ENCODE assay signal across 2 cellular contexts in genomic region chr5:59065551-59065950, GRCh38.
A peak's percentile ranks its signal among the peaks of the same experiment; 100 is the strongest.
TF ChIP-seq lines count a peak whose summit lies in the region.

No MANE protein-coding gene starts in this region.

TF ChIP-seq in SK-N-SH, 30 proteins besides CTCF, POLR2A, EP300 and RAD21 (continued from another document):
- TF ChIP-seq MXI1 (IDR thresholded peaks at IDR 0.05; ENCODE audit: low read depth, low read length) (no peak), RXRA (IDR thresholded peaks at IDR 0.05; ENCODE audit: borderline replicate concordance, low read depth) (no peak), FOXJ3 (CRISPR knock-in tag; IDR thresholded peaks at IDR 0.05) (no peak), TCF12 (IDR thresholded peaks at IDR 0.05) (peak; percentile 20; the same call in 1 of the 2 replicates), MEF2A (IDR thresholded peaks at IDR 0.05; ENCODE audit: borderline replicate concordance, low read depth) (no peak), SMC3 (IDR thresholded peaks at IDR 0.05; ENCODE audit: low read depth, low read length) (no peak), CHD2 (IDR thresholded peaks at IDR 0.05; ENCODE audit: low read length, partially characterized antibody) (no peak), GABPA (IDR thresholded peaks at IDR 0.05; ENCODE audit: low read depth) (no peak), JUND (IDR thresholded peaks at IDR 0.05) (no peak), REST (IDR thresholded peaks at IDR 0.05; ENCODE audit: low read depth, low read length) (no peak), FOXM1 (IDR thresholded peaks at IDR 0.05; ENCODE audit: low read depth) (no peak), GATA2 (CRISPR knock-in tag; IDR thresholded peaks at IDR 0.05) (no peak), NFIC (IDR thresholded peaks at IDR 0.05; ENCODE audit: borderline replicate concordance) (no peak)
- TF ChIP-seq, protein P1, sequence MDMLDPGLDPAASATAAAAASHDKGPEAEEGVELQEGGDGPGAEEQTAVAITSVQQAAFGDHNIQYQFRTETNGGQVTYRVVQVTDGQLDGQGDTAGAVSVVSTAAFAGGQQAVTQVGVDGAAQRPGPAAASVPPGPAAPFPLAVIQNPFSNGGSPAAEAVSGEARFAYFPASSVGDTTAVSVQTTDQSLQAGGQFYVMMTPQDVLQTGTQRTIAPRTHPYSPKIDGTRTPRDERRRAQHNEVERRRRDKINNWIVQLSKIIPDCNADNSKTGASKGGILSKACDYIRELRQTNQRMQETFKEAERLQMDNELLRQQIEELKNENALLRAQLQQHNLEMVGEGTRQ (IDR thresholded peaks at IDR 0.05; ENCODE audit: borderline replicate concordance, low read depth, low read length): no peak
- TF ChIP-seq, protein P2, sequence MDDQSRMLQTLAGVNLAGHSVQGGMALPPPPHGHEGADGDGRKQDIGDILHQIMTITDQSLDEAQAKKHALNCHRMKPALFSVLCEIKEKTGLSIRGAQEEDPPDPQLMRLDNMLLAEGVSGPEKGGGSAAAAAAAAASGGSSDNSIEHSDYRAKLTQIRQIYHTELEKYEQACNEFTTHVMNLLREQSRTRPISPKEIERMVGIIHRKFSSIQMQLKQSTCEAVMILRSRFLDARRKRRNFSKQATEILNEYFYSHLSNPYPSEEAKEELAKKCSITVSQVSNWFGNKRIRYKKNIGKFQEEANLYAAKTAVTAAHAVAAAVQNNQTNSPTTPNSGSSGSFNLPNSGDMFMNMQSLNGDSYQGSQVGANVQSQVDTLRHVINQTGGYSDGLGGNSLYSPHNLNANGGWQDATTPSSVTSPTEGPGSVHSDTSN (IDR thresholded peaks at IDR 0.05): 0 out of 2 replicates have a peak, but pooled peaks have one; percentile 18
- TF ChIP-seq, protein P3, sequence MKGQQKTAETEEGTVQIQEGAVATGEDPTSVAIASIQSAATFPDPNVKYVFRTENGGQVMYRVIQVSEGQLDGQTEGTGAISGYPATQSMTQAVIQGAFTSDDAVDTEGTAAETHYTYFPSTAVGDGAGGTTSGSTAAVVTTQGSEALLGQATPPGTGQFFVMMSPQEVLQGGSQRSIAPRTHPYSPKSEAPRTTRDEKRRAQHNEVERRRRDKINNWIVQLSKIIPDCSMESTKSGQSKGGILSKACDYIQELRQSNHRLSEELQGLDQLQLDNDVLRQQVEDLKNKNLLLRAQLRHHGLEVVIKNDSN (IDR thresholded peaks at IDR 0.05; ENCODE audit: borderline replicate concordance, low read depth): no peak
- TF ChIP-seq, protein P4, sequence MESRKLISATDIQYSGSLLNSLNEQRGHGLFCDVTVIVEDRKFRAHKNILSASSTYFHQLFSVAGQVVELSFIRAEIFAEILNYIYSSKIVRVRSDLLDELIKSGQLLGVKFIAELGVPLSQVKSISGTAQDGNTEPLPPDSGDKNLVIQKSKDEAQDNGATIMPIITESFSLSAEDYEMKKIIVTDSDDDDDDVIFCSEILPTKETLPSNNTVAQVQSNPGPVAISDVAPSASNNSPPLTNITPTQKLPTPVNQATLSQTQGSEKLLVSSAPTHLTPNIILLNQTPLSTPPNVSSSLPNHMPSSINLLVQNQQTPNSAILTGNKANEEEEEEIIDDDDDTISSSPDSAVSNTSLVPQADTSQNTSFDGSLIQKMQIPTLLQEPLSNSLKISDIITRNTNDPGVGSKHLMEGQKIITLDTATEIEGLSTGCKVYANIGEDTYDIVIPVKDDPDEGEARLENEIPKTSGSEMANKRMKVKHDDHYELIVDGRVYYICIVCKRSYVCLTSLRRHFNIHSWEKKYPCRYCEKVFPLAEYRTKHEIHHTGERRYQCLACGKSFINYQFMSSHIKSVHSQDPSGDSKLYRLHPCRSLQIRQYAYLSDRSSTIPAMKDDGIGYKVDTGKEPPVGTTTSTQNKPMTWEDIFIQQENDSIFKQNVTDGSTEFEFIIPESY (IDR thresholded peaks at IDR 0.05; ENCODE audit: borderline replicate concordance, low read depth): no peak
- TF ChIP-seq, protein P5, sequence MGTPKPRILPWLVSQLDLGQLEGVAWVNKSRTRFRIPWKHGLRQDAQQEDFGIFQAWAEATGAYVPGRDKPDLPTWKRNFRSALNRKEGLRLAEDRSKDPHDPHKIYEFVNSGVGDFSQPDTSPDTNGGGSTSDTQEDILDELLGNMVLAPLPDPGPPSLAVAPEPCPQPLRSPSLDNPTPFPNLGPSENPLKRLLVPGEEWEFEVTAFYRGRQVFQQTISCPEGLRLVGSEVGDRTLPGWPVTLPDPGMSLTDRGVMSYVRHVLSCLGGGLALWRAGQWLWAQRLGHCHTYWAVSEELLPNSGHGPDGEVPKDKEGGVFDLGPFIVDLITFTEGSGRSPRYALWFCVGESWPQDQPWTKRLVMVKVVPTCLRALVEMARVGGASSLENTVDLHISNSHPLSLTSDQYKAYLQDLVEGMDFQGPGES (IDR thresholded peaks at IDR 0.05; ENCODE audit: low read depth, low read length): no peak

TF ChIP-seq in SK-N-SH treated with all-trans-retinoic acid at 6 μM for 48 hours, 23 proteins besides CTCF, POLR2A, EP300 and RAD21 (continued from another document):
- TF ChIP-seq BACH2 (CRISPR knock-in tag; IDR thresholded peaks at IDR 0.05; ENCODE audit: borderline replicate concordance): no peak
- no peak for TF ChIP-seq GLIS3 (CRISPR knock-in tag; IDR thresholded peaks at IDR 0.05)
- TF ChIP-seq OSR1 (CRISPR knock-in tag; IDR thresholded peaks at IDR 0.05): no peak
- no peak for TF ChIP-seq ARNTL (CRISPR knock-in tag; IDR thresholded peaks at IDR 0.05; ENCODE audit: borderline replicate concordance, low read depth)
- no peak for TF ChIP-seq ESRRG (CRISPR knock-in tag; IDR thresholded peaks at IDR 0.05)
- no peak for TF ChIP-seq ZFP3 (CRISPR knock-in tag; IDR thresholded peaks at IDR 0.05)
- TF ChIP-seq, protein P6, sequence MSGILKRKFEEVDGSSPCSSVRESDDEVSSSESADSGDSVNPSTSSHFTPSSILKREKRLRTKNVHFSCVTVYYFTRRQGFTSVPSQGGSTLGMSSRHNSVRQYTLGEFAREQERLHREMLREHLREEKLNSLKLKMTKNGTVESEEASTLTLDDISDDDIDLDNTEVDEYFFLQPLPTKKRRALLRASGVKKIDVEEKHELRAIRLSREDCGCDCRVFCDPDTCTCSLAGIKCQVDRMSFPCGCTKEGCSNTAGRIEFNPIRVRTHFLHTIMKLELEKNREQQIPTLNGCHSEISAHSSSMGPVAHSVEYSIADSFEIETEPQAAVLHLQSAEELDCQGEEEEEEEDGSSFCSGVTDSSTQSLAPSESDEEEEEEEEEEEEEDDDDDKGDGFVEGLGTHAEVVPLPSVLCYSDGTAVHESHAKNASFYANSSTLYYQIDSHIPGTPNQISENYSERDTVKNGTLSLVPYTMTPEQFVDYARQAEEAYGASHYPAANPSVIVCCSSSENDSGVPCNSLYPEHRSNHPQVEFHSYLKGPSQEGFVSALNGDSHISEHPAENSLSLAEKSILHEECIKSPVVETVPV (CRISPR knock-in tag; IDR thresholded peaks at IDR 0.05): no peak
- no peak for TF ChIP-seq ISL1 (CRISPR knock-in tag; IDR thresholded peaks at IDR 0.05)
TF ChIP-seq in SK-N-SH treated with all-trans-retinoic acid at 6 μM for 48 hours: peak in this region for 0.
